ENCODE assay signal across 35 cellular contexts in genomic region chr7:121276276-121276675, GRCh38. TPM values are rescaled to one million over a fixed set of nuclear protein-coding genes. Genes with fewer than 3 reads are reported as not detected.
"Had no signal": no experiment of that assay in that cellular context is flagged by ENCODE, and none has a peak within 500 bp of the region (broad histone marks: within the 10 kb centered on the region; RNA-seq: fewer than 3 reads in every experiment).

No MANE protein-coding gene starts in this region.

- ATAC-seq: activated CD4-positive, CD25-positive, alpha-beta regulatory T cell treated with anti-CD3 and anti-CD28 coated beads, Interleukin-2, amount 50 U/mL, for 24 hours; activated CD8-positive, alpha-beta T cell treated with anti-CD3 and anti-CD28 coated beads for 36 hours; activated T-cell treated with anti-CD3 and anti-CD28 coated beads, Interleukin-2, amount 50 U/mL, for 4 hours; activated T-helper 17 cell treated with anti-CD3 and anti-CD28 coated beads, Interleukin-2, amount 50 U/mL, for 72 hours had no signal

- H3K9me3 ChIP-seq: breast epithelium, colonic mucosa, esophagus squamous epithelium had no signal

- H3K4me3 ChIP-seq: breast epithelium, cardiac muscle cell, colonic mucosa, esophagus squamous epithelium had no signal

- FAIRE-seq: endometrium, endothelial cell of umbilical vein had no signal

- H3K27me3 ChIP-seq: breast epithelium, cardiac muscle cell, colonic mucosa, esophagus squamous epithelium had no signal

- DNase-seq: activated B cell treated with CpG ODN at 0.5 μM for 24 hours; activated CD4-positive, alpha-beta T cell treated with anti-CD3 and anti-CD28 coated beads for 48 hours; activated CD4-positive, alpha-beta T cell treated with anti-CD3 and anti-CD28 coated beads, Interleukin-2, amount 50 U/mL, for 1 hour; activated CD4-positive, alpha-beta T cell treated with anti-CD3 and anti-CD28 coated beads, Interleukin-2, amount 50 U/mL, for 48 hours; activated CD8-positive, alpha-beta memory T cell treated with anti-CD3 and anti-CD28 coated beads for 24 hours; activated CD8-positive, alpha-beta T cell treated with anti-CD3 and anti-CD28 coated beads for 36 hours; activated effector memory CD4-positive, alpha-beta T cell treated with Interleukin-2 at 50 U/mL for 16 hours; activated gamma-delta T cell treated with Interleukin-2 at 50 U/mL for 16 hours; activated naive CD4-positive, alpha-beta T cell treated with anti-CD3 and anti-CD28 coated beads, Interleukin-2, amount 50 U/mL, for 16 hours; activated naive CD4-positive, alpha-beta T cell treated with Interleukin-2 at 50 U/mL for 16 hours; activated T-cell treated with anti-CD3 and anti-CD28 coated beads, Interleukin-2, amount 50 U/mL, for 4 hours; amygdala; aorta; central memory CD4-positive, alpha-beta T cell; cerebellar nuclear complex; colonic mucosa; effector CD8-positive, alpha-beta T cell; esophagus squamous epithelium; foreskin fibroblast; head of caudate nucleus; hippocampal formation; T1000; WERI-Rb-1 had no signal

- H3K9me3 Mint-ChIP-seq: activated B cell treated with CpG ODN at 0.5 μM for 24 hours; activated CD8-positive, alpha-beta T cell treated with anti-CD3 and anti-CD28 coated beads for 36 hours; activated T-helper 17 cell treated with anti-CD3 and anti-CD28 coated beads, Interleukin-2, amount 50 U/mL, for 72 hours; brain; T-helper 2 cell treated with Interferon-gamma antibody and Interleukin-4, amounts not matched to agents 5 μg/mL and 100 μg/mL, for 36 hours had no signal

- H3K36me3 ChIP-seq: breast epithelium, cardiac muscle cell, colonic mucosa, esophagus squamous epithelium, WERI-Rb-1 had no signal

- H3K4me3 Mint-ChIP-seq: activated B cell treated with CpG ODN at 0.5 μM for 24 hours; activated CD8-positive, alpha-beta T cell treated with anti-CD3 and anti-CD28 coated beads for 36 hours; activated naive CD8-positive, alpha-beta T cell; activated T-cell treated with anti-CD3 and anti-CD28 coated beads, Interleukin-2, amount 50 U/mL, for 4 hours; activated T-helper 17 cell treated with anti-CD3 and anti-CD28 coated beads, Interleukin-2, amount 50 U/mL, for 72 hours; brain; T-helper 2 cell treated with Interferon-gamma antibody and Interleukin-4, amounts not matched to agents 5 μg/mL and 100 μg/mL, for 36 hours had no signal

- H3K27ac Mint-ChIP-seq: activated B cell treated with CpG ODN at 0.5 μM for 24 hours; activated CD8-positive, alpha-beta T cell treated with anti-CD3 and anti-CD28 coated beads for 36 hours; activated naive CD8-positive, alpha-beta T cell; activated T-helper 17 cell treated with anti-CD3 and anti-CD28 coated beads, Interleukin-2, amount 50 U/mL, for 72 hours; brain; T-helper 2 cell treated with Interferon-gamma antibody and Interleukin-4, amounts not matched to agents 5 μg/mL and 100 μg/mL, for 36 hours had no signal

- H3K27me3 Mint-ChIP-seq: activated B cell treated with CpG ODN at 0.5 μM for 24 hours, brain had no signal

- H3K27ac ChIP-seq: breast epithelium, cardiac muscle cell, colonic mucosa, epithelial cell of prostate, esophagus squamous epithelium, WERI-Rb-1 had no signal

- H3K36me3 Mint-ChIP-seq: activated naive CD8-positive, alpha-beta T cell; brain had no signal

- H3K4me1 ChIP-seq: breast epithelium, colonic mucosa, esophagus squamous epithelium had no signal

RNA-seq across cellular contexts. Expression of gene WNT16, which starts 52.5 kb away (rescaled TPM):
- total RNA-seq: activated CD8-positive, alpha-beta T cell treated with anti-CD3 and anti-CD28 coated beads for 36 hours; activated T-helper 17 cell treated with anti-CD3 and anti-CD28 coated beads, Interleukin-2, amount 50 U/mL, for 72 hours; aorta; cardiac muscle cell; dermis microvascular lymphatic vessel endothelial cell; endothelial cell of umbilical vein had no signal
- polyA plus RNA-seq: adipose tissue, aorta, cardiac muscle cell, endothelial cell of umbilical vein had no signal
